1 cellular context compared by ENCODE assay signal in the genomic region with DNA sequence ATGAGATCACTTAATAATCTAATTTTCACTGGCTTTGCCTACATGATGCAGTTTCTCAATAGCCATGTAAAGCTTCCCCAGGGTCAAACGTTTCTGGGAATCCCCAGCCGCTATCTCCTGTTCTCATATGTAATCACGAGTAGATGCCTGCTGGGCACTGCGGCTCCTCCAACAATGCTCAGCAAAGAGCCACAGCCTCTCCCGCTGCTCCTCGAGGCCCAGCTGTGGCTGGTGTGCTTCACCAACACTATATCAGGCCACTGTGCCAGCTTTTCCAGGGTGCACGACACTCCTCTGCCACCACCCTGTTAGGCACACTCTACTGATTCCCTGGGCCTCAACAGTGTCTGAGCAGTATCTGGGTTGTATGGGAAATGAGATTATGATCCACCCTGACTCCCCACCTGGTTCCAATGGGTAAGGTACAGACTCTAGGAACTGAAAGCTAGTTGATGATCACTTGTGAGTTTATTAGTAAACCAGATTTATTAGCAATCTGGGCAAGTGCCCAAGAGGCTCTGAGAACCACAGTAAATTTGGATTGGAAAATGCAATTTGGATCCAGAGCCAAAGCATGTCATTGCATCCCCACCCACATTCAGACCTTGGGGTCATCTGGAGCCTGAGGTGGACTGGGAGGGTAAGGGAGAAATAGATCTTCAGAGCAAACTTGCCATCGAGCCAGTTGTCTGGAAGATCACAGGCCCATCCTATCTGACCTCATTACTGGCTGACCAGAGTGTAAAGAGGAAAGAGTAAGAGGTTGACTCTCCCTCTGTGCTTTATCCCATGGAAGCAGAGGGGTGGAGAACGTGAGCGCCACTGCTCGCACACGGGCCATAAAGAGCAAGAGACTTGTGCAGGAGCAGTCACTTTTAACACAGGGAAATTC.
TF ChIP-seq lines count a peak whose summit lies in the region.

No MANE protein-coding gene starts in this region.

TF ChIP-seq in HepG2, 621 proteins besides CTCF, POLR2A, EP300 and RAD21:
- TF ChIP-seq, protein P1, sequence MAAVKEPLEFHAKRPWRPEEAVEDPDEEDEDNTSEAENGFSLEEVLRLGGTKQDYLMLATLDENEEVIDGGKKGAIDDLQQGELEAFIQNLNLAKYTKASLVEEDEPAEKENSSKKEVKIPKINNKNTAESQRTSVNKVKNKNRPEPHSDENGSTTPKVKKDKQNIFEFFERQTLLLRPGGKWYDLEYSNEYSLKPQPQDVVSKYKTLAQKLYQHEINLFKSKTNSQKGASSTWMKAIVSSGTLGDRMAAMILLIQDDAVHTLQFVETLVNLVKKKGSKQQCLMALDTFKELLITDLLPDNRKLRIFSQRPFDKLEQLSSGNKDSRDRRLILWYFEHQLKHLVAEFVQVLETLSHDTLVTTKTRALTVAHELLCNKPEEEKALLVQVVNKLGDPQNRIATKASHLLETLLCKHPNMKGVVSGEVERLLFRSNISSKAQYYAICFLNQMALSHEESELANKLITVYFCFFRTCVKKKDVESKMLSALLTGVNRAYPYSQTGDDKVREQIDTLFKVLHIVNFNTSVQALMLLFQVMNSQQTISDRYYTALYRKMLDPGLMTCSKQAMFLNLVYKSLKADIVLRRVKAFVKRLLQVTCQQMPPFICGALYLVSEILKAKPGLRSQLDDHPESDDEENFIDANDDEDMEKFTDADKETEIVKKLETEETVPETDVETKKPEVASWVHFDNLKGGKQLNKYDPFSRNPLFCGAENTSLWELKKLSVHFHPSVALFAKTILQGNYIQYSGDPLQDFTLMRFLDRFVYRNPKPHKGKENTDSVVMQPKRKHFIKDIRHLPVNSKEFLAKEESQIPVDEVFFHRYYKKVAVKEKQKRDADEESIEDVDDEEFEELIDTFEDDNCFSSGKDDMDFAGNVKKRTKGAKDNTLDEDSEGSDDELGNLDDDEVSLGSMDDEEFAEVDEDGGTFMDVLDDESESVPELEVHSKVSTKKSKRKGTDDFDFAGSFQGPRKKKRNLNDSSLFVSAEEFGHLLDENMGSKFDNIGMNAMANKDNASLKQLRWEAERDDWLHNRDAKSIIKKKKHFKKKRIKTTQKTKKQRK (IDR thresholded peaks at IDR 0.05; ENCODE audit: low read length), result no peak
- TF ChIP-seq ZNF768 (CRISPR knock-in tag; IDR thresholded peaks at IDR 0.05) (no peak), HHEX (CRISPR knock-in tag; IDR thresholded peaks at IDR 0.05) (no peak), POLR2G (IDR thresholded peaks at IDR 0.05; ENCODE audit: low read depth, low read length) (no peak), BHLHE40 (IDR thresholded peaks at IDR 0.05; ENCODE audit: low read length) (no peak), NFE2L2 (IDR thresholded peaks at IDR 0.05; ENCODE audit: low read length) (no peak), FOXO1 (CRISPR knock-in tag; IDR thresholded peaks at IDR 0.05) (no peak), ZNF773 (CRISPR knock-in tag; IDR thresholded peaks at IDR 0.05; ENCODE audit: borderline replicate concordance) (no peak), KMT2B (CRISPR knock-in tag; IDR thresholded peaks at IDR 0.05) (no peak), ZNF333 (CRISPR knock-in tag; IDR thresholded peaks at IDR 0.05; ENCODE audit: borderline replicate concordance) (no peak), ZNF775 (CRISPR knock-in tag; IDR thresholded peaks at IDR 0.05; ENCODE audit: borderline replicate concordance) (no peak)
- TF ChIP-seq, protein P2, sequence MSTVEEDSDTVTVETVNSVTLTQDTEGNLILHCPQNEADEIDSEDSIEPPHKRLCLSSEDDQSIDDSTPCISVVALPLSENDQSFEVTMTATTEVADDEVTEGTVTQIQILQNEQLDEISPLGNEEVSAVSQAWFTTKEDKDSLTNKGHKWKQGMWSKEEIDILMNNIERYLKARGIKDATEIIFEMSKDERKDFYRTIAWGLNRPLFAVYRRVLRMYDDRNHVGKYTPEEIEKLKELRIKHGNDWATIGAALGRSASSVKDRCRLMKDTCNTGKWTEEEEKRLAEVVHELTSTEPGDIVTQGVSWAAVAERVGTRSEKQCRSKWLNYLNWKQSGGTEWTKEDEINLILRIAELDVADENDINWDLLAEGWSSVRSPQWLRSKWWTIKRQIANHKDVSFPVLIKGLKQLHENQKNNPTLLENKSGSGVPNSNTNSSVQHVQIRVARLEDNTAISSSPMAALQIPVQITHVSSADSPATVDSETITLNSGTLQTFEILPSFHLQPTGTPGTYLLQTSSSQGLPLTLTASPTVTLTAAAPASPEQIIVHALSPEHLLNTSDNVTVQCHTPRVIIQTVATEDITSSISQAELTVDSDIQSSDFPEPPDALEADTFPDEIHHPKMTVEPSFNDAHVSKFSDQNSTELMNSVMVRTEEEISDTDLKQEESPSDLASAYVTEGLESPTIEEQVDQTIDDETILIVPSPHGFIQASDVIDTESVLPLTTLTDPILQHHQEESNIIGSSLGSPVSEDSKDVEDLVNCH (CRISPR knock-in tag; IDR thresholded peaks at IDR 0.05), result no peak
- TF ChIP-seq, protein P3, sequence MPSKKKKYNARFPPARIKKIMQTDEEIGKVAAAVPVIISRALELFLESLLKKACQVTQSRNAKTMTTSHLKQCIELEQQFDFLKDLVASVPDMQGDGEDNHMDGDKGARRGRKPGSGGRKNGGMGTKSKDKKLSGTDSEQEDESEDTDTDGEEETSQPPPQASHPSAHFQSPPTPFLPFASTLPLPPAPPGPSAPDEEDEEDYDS (CRISPR knock-in tag; IDR thresholded peaks at IDR 0.05), result no peak
- TF ChIP-seq, protein P4, sequence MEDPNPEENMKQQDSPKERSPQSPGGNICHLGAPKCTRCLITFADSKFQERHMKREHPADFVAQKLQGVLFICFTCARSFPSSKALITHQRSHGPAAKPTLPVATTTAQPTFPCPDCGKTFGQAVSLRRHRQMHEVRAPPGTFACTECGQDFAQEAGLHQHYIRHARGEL (CRISPR knock-in tag; IDR thresholded peaks at IDR 0.05), result no peak
- TF ChIP-seq, protein P5, sequence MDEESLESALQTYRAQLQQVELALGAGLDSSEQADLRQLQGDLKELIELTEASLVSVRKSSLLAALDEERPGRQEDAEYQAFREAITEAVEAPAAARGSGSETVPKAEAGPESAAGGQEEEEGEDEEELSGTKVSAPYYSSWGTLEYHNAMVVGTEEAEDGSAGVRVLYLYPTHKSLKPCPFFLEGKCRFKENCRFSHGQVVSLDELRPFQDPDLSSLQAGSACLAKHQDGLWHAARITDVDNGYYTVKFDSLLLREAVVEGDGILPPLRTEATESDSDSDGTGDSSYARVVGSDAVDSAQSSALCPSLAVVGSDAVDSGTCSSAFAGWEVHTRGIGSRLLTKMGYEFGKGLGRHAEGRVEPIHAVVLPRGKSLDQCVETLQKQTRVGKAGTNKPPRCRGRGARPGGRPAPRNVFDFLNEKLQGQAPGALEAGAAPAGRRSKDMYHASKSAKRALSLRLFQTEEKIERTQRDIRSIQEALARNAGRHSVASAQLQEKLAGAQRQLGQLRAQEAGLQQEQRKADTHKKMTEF (CRISPR knock-in tag; IDR thresholded peaks at IDR 0.05), result no peak
- TF ChIP-seq, protein P6, sequence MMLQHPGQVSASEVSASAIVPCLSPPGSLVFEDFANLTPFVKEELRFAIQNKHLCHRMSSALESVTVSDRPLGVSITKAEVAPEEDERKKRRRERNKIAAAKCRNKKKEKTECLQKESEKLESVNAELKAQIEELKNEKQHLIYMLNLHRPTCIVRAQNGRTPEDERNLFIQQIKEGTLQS (CRISPR knock-in tag; IDR thresholded peaks at IDR 0.05), result no peak
